Comparison of ENCODE assay signal across 1 cellular context in the genomic region with DNA sequence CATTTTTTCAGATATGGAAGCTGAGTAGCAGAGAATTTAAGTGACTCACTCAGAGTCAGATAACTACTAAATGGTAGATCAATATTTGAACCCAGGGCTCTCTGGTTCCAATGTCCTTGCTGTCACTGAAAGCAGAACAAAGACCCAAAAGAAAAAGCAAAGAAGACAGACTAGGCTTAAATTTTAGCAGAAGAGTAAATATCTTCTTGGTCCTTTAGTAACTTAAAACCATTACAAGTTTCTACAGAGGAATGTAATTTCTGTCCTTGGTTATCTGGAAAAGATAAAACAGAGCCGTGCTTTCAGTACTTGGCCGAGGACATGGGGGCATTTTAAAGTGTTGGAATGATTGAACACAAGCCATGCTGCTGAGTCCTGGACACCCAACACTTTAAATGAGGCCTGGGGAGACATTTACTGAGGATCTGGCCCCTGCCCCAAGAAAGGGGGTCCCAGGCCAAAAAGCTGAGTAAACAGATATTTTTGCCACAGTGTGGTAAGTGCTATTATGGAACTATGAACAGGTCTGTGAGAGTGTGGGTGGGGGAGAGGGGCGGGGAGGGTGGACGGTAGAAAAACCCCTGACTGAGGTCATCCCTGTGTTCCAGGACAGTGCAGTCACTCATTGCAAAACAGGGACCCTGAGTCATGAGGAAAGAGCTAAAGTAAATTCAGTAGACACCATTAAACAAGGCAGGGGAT.
TF ChIP-seq lines count a peak whose summit lies in the region.

No MANE protein-coding gene starts in this region.

TF ChIP-seq in HepG2, 621 proteins besides CTCF, POLR2A, EP300 and RAD21 (continued from another document and continues in another):
- peak; percentile 32; the same call in 1 of the 2 replicates for TF ChIP-seq AHDC1 (CRISPR knock-in tag; IDR thresholded peaks at IDR 0.05; ENCODE audit: borderline replicate concordance)
- TF ChIP-seq HDAC6 (IDR thresholded peaks at IDR 0.05; ENCODE audit: low read depth, low read length) = no peak
- TF ChIP-seq, protein P1, sequence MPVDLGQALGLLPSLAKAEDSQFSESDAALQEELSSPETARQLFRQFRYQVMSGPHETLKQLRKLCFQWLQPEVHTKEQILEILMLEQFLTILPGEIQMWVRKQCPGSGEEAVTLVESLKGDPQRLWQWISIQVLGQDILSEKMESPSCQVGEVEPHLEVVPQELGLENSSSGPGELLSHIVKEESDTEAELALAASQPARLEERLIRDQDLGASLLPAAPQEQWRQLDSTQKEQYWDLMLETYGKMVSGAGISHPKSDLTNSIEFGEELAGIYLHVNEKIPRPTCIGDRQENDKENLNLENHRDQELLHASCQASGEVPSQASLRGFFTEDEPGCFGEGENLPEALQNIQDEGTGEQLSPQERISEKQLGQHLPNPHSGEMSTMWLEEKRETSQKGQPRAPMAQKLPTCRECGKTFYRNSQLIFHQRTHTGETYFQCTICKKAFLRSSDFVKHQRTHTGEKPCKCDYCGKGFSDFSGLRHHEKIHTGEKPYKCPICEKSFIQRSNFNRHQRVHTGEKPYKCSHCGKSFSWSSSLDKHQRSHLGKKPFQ (CRISPR knock-in tag; IDR thresholded peaks at IDR 0.05; ENCODE audit: insufficient replicate concordance) = no peak
- TF ChIP-seq ZFAT (CRISPR knock-in tag; conservative IDR thresholded peaks at IDR 0.05) = no peak
- TF ChIP-seq ZNF784 (CRISPR knock-in tag; IDR thresholded peaks at IDR 0.05; ENCODE audit: borderline replicate concordance) = 0 out of 2 replicates have a peak, but pooled peaks have one; percentile 32
- no peak for TF ChIP-seq RARG (CRISPR knock-in tag; IDR thresholded peaks at IDR 0.05; ENCODE audit: low read depth)
- TF ChIP-seq DNMT1 (CRISPR knock-in tag; IDR thresholded peaks at IDR 0.05) = no peak
- TF ChIP-seq SOX6 (IDR thresholded peaks at IDR 0.05) = no peak
- peak; percentile 80 for TF ChIP-seq SOX6 (CRISPR knock-in tag; IDR thresholded peaks at IDR 0.05)
- TF ChIP-seq, protein P2, sequence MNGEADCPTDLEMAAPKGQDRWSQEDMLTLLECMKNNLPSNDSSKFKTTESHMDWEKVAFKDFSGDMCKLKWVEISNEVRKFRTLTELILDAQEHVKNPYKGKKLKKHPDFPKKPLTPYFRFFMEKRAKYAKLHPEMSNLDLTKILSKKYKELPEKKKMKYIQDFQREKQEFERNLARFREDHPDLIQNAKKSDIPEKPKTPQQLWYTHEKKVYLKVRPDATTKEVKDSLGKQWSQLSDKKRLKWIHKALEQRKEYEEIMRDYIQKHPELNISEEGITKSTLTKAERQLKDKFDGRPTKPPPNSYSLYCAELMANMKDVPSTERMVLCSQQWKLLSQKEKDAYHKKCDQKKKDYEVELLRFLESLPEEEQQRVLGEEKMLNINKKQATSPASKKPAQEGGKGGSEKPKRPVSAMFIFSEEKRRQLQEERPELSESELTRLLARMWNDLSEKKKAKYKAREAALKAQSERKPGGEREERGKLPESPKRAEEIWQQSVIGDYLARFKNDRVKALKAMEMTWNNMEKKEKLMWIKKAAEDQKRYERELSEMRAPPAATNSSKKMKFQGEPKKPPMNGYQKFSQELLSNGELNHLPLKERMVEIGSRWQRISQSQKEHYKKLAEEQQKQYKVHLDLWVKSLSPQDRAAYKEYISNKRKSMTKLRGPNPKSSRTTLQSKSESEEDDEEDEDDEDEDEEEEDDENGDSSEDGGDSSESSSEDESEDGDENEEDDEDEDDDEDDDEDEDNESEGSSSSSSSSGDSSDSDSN (CRISPR knock-in tag; IDR thresholded peaks at IDR 0.05) = no peak
- TF ChIP-seq ZNF777 (CRISPR knock-in tag; IDR thresholded peaks at IDR 0.05) = no peak
- no peak for TF ChIP-seq ZNF563 (CRISPR knock-in tag; IDR thresholded peaks at IDR 0.05)
- TF ChIP-seq ZNF292 (CRISPR knock-in tag; IDR thresholded peaks at IDR 0.05; ENCODE audit: borderline replicate concordance, low read depth) = no peak
- TF ChIP-seq ZFP36L2 (CRISPR knock-in tag; IDR thresholded peaks at IDR 0.05) = no peak
- no peak for TF ChIP-seq ZNF160 (CRISPR knock-in tag; IDR thresholded peaks at IDR 0.05)
- TF ChIP-seq NCOA2 (CRISPR knock-in tag; IDR thresholded peaks at IDR 0.05) = peak; percentile 52; the same call in 1 of the 2 replicates
- TF ChIP-seq, protein P3, sequence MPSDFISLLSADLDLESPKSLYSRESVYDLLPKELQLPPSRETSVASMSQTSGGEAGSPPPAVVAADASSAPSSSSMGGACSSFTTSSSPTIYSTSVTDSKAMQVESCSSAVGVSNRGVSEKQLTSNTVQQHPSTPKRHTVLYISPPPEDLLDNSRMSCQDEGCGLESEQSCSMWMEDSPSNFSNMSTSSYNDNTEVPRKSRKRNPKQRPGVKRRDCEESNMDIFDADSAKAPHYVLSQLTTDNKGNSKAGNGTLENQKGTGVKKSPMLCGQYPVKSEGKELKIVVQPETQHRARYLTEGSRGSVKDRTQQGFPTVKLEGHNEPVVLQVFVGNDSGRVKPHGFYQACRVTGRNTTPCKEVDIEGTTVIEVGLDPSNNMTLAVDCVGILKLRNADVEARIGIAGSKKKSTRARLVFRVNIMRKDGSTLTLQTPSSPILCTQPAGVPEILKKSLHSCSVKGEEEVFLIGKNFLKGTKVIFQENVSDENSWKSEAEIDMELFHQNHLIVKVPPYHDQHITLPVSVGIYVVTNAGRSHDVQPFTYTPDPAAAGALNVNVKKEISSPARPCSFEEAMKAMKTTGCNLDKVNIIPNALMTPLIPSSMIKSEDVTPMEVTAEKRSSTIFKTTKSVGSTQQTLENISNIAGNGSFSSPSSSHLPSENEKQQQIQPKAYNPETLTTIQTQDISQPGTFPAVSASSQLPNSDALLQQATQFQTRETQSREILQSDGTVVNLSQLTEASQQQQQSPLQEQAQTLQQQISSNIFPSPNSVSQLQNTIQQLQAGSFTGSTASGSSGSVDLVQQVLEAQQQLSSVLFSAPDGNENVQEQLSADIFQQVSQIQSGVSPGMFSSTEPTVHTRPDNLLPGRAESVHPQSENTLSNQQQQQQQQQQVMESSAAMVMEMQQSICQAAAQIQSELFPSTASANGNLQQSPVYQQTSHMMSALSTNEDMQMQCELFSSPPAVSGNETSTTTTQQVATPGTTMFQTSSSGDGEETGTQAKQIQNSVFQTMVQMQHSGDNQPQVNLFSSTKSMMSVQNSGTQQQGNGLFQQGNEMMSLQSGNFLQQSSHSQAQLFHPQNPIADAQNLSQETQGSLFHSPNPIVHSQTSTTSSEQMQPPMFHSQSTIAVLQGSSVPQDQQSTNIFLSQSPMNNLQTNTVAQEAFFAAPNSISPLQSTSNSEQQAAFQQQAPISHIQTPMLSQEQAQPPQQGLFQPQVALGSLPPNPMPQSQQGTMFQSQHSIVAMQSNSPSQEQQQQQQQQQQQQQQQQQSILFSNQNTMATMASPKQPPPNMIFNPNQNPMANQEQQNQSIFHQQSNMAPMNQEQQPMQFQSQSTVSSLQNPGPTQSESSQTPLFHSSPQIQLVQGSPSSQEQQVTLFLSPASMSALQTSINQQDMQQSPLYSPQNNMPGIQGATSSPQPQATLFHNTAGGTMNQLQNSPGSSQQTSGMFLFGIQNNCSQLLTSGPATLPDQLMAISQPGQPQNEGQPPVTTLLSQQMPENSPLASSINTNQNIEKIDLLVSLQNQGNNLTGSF (CRISPR knock-in tag; IDR thresholded peaks at IDR 0.05) = no peak
- TF ChIP-seq SAP130 (CRISPR knock-in tag; IDR thresholded peaks at IDR 0.05; ENCODE audit: low read depth) = peak; percentile 38
- TF ChIP-seq MLX (CRISPR knock-in tag; IDR thresholded peaks at IDR 0.05) = no peak
- no peak; the same call in 1 of the 2 replicates for TF ChIP-seq FOXA1 (IDR thresholded peaks at IDR 0.05)
- TF ChIP-seq FOXA1 (CRISPR knock-in tag; IDR thresholded peaks at IDR 0.05) = peak; percentile 75
- TF ChIP-seq, protein P4, sequence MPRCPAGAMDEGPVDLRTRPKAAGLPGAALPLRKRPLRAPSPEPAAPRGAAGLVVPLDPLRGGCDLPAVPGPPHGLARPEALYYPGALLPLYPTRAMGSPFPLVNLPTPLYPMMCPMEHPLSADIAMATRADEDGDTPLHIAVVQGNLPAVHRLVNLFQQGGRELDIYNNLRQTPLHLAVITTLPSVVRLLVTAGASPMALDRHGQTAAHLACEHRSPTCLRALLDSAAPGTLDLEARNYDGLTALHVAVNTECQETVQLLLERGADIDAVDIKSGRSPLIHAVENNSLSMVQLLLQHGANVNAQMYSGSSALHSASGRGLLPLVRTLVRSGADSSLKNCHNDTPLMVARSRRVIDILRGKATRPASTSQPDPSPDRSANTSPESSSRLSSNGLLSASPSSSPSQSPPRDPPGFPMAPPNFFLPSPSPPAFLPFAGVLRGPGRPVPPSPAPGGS (CRISPR knock-in tag; IDR thresholded peaks at IDR 0.05) = no peak
- TF ChIP-seq, protein P5, sequence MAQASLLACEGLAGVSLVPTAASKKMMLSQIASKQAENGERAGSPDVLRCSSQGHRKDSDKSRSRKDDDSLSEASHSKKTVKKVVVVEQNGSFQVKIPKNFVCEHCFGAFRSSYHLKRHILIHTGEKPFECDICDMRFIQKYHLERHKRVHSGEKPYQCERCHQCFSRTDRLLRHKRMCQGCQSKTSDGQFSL (CRISPR knock-in tag; IDR thresholded peaks at IDR 0.05) = no peak
- TF ChIP-seq SMARCC2 (IDR thresholded peaks at IDR 0.05) = no peak
- TF ChIP-seq YY1 (IDR thresholded peaks at IDR 0.05; ENCODE audit: insufficient read depth, insufficient replicate concordance, low read depth, low read length) = peak; percentile 31
- TF ChIP-seq SRSF9 (IDR thresholded peaks at IDR 0.05; ENCODE audit: borderline replicate concordance, insufficient read depth, low read depth, low read length, poor library complexity, severe bottlenecking) = no peak
- no peak for TF ChIP-seq ZBTB33 (CRISPR knock-in tag; IDR thresholded peaks at IDR 0.05)
- TF ChIP-seq, protein P6, sequence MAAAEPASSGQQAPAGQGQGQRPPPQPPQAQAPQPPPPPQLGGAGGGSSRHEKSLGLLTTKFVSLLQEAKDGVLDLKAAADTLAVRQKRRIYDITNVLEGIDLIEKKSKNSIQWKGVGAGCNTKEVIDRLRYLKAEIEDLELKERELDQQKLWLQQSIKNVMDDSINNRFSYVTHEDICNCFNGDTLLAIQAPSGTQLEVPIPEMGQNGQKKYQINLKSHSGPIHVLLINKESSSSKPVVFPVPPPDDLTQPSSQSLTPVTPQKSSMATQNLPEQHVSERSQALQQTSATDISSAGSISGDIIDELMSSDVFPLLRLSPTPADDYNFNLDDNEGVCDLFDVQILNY (CRISPR knock-in tag; conservative IDR thresholded peaks at IDR 0.05) = no peak
- no peak for TF ChIP-seq ZBTB21 (CRISPR knock-in tag; IDR thresholded peaks at IDR 0.05)
- TF ChIP-seq, protein P7, sequence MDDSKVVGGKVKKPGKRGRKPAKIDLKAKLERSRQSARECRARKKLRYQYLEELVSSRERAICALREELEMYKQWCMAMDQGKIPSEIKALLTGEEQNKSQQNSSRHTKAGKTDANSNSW (CRISPR knock-in tag; IDR thresholded peaks at IDR 0.05; ENCODE audit: borderline replicate concordance) = no peak
- no peak for TF ChIP-seq SMYD3 (CRISPR knock-in tag; IDR thresholded peaks at IDR 0.05)
- TF ChIP-seq NCOR1 (IDR thresholded peaks at IDR 0.05; ENCODE audit: borderline replicate concordance, low read length) = peak; percentile 75; the same call in 1 of the 2 replicates
- no peak for TF ChIP-seq KAT8 (CRISPR knock-in tag; IDR thresholded peaks at IDR 0.05)
